ENCODE assay signal across 8 cellular contexts in the genomic region with DNA sequence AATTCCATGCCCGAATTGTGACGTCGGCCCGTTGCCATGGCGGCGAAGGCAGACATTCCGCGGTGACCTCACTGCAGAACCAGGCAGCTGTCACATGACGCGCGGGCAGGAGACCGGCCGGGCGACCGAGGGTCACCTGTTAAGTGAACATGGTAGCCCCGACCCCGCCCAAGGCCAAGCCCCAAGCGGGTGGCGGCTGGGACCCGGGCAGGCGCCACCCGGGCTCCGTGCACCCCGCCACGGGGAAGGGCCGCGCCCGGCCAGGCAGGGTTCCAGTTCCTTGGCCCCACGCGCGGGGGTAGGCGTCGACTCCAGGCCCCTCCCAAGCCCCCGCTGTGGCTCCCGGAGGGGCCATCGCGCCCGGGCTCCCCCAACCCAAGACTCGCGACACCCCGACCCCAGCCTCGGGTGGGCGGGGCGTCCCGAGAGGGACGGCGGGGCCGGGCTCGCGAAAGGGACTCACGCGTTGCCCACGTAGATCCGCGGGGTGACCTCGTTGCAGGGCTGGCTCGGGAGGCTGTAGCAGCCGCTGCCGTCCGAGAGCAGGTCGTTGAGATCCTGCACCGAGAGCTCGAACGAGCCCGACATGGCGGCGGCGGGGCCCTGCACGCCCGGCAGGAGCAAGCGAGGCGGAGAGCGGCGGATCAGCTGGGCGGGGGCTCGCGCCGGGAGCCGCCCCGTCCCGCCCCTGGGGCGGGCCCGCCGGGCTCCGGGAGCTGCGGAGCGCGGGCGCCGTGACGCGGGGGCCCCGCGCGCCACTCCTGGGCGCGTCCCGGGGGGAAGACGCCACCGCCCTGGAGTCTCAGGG. TPM values are rescaled to one million over a fixed set of nuclear protein-coding genes. Genes with fewer than 3 reads are reported as not detected.
A peak's percentile ranks its signal among the peaks of the same experiment; 100 is the strongest.
DNase-seq lines count a peak whose midpoint lies in the region; TF ChIP-seq lines count a peak whose summit lies in the region.

A gene (minus strand): TSS at position 641 of the 808 bp plus-strand sequence. CDS start 53 bp downstream, at position 588.

- POLR2A ChIA-PET in HEK293T (lab: Yijun Ruan, JAX), result interaction anchor here (0.7 to 1.6 kb wide), 11 partner anchors 11 to 359 kb away, joined by 3 to 7 read pairs (median 4); no protein-coding TSS in a partner anchor

- H3K4me3 ChIP-seq in astrocyte of the spinal cord (ENCODE audit: low read depth, low read length), result peak within 1 kb of the TSS; percentile 72
- peak within 1 kb of the TSS; percentile 78 for H3K4me3 ChIP-seq in urinary bladder (ENCODE audit: low read depth, low read length)

- CTCF ChIA-PET in HEK293T (lab: Yijun Ruan, JAX), result interaction anchor here (0.6 to 0.8 kb wide), 2 partner anchors 83 to 100 kb away, joined by 3 to 5 read pairs; no protein-coding TSS in a partner anchor

- WGBS in urinary bladder, result under 1% methylated on average over 100 of the region's 100 CpGs

- in situ Hi-C loops in astrocyte of the spinal cord (cut with HindIII; ENCODE audit: low sequenced_read_pairs), result no loop called here

- TF ChIP-seq CTCF in astrocyte of the spinal cord (IDR thresholded peaks at IDR 0.05; ENCODE audit: low read depth, low read length), result no peak

- H3K4me1 ChIP-seq in urinary bladder (ENCODE audit: insufficient read depth), result no peaks in the 10 kb centered on the region

- no peaks in the 10 kb centered on the region for H3K36me3 ChIP-seq in urinary bladder (ENCODE audit: insufficient read depth)

- DNase-seq in GM04503 (ENCODE audit: low read depth), result peak; percentile 57
- peak; percentile 89 for DNase-seq in HEK293T (ENCODE audit: extremely low spot score)
- peak; percentile 71 for DNase-seq in NCI-H1436 (lab: John Stamatoyannopoulos, UW)
- peak; percentile 93 for DNase-seq in T1000 (lab: John Stamatoyannopoulos, UW)
- DNase-seq in astrocyte of the spinal cord (ENCODE audit: low read depth, low spot score), result peak; percentile 91
- DNase-seq in hepatic stellate cell (ENCODE audit: low spot score), result peak; percentile 93
- DNase-seq in pulmonary artery endothelial cell (ENCODE audit: low read depth, low spot score), result peak; percentile 83

- H3K27ac ChIP-seq in urinary bladder (ENCODE audit: low read depth), result peak within 1 kb of the TSS; percentile 98

TF ChIP-seq in HEK293T, 16 proteins besides CTCF, POLR2A, EP300 and RAD21:
- TF ChIP-seq FOXK2 (IDR thresholded peaks at IDR 0.05) (no peak), SUZ12 (IDR thresholded peaks at IDR 0.05) (no peak), FOXM1 (IDR thresholded peaks at IDR 0.05; ENCODE audit: borderline replicate concordance) (peak; percentile 77; the same call in 1 of the 2 replicates), LEF1 (IDR thresholded peaks at IDR 0.05; ENCODE audit: borderline replicate concordance) (peak; percentile 32; the same call in 1 of the 2 replicates), BHLHE40 (IDR thresholded peaks at IDR 0.05; ENCODE audit: borderline replicate concordance) (no peak), TARDBP (IDR thresholded peaks at IDR 0.05) (no peak), NFRKB (IDR thresholded peaks at IDR 0.05) (no peak), ARNT (IDR thresholded peaks at IDR 0.05) (0 out of 2 replicates have a peak, but pooled peaks have one; percentile 28), ZNF384 (IDR thresholded peaks at IDR 0.05) (no peak), HDGF (IDR thresholded peaks at IDR 0.05; ENCODE audit: borderline replicate concordance) (no peak), SP1 (IDR thresholded peaks at IDR 0.05) (no peak), ELF4 (IDR thresholded peaks at IDR 0.05) (0 out of 2 replicates have a peak, but pooled peaks have one; percentile 26), L3MBTL2 (conservative IDR thresholded peaks at IDR 0.05) (peak; percentile 58), CTBP1 (IDR thresholded peaks at IDR 0.05; ENCODE audit: borderline replicate concordance) (no peak), FOXA1 (IDR thresholded peaks at IDR 0.05) (no peak)
- TF ChIP-seq, protein P1, sequence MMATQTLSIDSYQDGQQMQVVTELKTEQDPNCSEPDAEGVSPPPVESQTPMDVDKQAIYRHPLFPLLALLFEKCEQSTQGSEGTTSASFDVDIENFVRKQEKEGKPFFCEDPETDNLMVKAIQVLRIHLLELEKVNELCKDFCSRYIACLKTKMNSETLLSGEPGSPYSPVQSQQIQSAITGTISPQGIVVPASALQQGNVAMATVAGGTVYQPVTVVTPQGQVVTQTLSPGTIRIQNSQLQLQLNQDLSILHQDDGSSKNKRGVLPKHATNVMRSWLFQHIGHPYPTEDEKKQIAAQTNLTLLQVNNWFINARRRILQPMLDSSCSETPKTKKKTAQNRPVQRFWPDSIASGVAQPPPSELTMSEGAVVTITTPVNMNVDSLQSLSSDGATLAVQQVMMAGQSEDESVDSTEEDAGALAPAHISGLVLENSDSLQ (IDR thresholded peaks at IDR 0.05), result peak; percentile 77

RNA-seq across cellular contexts. Expression of the gene that starts here (rescaled TPM):
- 51.6 and 64.0 TPM in 2 replicates for total RNA-seq in pulmonary artery endothelial cell
- 44.5 TPM for total RNA-seq in urinary bladder
- polyA plus RNA-seq in urinary bladder, result 73.9 TPM

Comparison
In these comparisons a context has a peak if more than half of its experiments do, and no peak if none do; other contexts are left out.
1. Peak in every context shown above with its lines: DNase-seq, H3K4me3 ChIP-seq and H3K27ac ChIP-seq.